Comparison of ENCODE assay signal across 1 cellular context in the genomic region with DNA sequence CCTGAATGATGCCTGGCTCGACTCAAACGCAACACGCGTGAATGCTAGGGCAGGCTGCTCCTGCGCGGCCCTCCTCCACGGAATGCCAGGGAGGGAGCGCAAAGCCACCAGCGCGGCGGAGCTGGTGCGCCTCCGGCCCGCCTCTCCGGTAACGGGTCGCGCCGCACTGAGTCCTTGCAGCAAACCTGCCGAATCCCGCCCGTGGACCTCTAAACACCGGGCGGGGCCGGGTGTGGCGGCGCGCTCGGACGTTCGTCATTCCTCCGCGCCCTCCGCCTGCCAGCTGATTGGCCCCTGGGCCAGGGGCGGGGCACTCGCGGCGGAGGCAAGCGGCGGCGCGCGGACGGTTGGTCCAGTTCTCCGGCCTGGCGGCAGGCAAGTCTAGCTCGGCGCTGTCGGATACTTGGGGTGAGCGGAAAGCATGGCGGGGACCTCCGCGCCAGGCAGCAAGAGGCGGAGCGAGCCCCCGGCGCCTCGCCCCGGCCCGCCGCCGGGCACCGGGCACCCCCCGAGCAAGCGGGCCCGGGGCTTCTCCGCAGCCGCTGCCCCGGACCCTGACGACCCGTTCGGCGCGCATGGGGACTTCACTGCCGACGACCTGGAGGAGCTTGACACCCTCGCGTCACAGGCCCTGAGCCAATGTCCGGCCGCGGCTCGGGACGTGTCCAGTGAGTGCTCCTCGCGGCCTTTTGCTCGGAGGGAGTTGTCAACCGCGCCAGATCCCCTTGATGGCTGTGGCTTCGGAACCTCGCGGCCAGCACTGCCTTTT.
TF ChIP-seq lines count a peak whose summit lies in the region.

A gene (plus strand): TSS at position 313 of the 769 bp plus-strand sequence. CDS start 109 bp downstream, at position 422.

TF ChIP-seq in HepG2, 621 proteins besides CTCF, POLR2A, EP300 and RAD21 (continued from another document and continues in another):
- TF ChIP-seq, protein P1, sequence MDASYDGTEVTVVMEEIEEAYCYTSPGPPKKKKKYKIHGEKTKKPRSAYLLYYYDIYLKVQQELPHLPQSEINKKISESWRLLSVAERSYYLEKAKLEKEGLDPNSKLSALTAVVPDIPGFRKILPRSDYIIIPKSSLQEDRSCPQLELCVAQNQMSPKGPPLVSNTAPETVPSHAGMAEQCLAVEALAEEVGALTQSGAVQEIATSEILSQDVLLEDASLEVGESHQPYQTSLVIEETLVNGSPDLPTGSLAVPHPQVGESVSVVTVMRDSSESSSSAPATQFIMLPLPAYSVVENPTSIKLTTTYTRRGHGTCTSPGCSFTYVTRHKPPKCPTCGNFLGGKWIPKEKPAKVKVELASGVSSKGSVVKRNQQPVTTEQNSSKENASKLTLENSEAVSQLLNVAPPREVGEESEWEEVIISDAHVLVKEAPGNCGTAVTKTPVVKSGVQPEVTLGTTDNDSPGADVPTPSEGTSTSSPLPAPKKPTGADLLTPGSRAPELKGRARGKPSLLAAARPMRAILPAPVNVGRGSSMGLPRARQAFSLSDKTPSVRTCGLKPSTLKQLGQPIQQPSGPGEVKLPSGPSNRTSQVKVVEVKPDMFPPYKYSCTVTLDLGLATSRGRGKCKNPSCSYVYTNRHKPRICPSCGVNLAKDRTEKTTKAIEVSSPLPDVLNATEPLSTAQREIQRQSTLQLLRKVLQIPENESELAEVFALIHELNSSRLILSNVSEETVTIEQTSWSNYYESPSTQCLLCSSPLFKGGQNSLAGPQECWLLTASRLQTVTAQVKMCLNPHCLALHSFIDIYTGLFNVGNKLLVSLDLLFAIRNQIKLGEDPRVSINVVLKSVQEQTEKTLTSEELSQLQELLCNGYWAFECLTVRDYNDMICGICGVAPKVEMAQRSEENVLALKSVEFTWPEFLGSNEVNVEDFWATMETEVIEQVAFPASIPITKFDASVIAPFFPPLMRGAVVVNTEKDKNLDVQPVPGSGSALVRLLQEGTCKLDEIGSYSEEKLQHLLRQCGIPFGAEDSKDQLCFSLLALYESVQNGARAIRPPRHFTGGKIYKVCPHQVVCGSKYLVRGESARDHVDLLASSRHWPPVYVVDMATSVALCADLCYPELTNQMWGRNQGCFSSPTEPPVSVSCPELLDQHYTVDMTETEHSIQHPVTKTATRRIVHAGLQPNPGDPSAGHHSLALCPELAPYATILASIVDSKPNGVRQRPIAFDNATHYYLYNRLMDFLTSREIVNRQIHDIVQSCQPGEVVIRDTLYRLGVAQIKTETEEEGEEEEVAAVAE (CRISPR knock-in tag; IDR thresholded peaks at IDR 0.05; ENCODE audit: borderline replicate concordance): peak; percentile 75; the same call in 1 of the 2 replicates
- TF ChIP-seq SP2 (CRISPR knock-in tag; IDR thresholded peaks at IDR 0.05) (peak; percentile 74), ZNF577 (CRISPR knock-in tag; IDR thresholded peaks at IDR 0.05; ENCODE audit: borderline replicate concordance, low read depth) (no peak), REPIN1 (CRISPR knock-in tag; IDR thresholded peaks at IDR 0.05; ENCODE audit: borderline replicate concordance, low read depth) (no peak; the same call in 1 of the 2 replicates), ZNF878 (CRISPR knock-in tag; IDR thresholded peaks at IDR 0.05) (0 out of 2 replicates have a peak, but pooled peaks have one; percentile 17), ZNF747 (CRISPR knock-in tag; IDR thresholded peaks at IDR 0.05; ENCODE audit: borderline replicate concordance) (peak; percentile 86), HOXA5 (CRISPR knock-in tag; IDR thresholded peaks at IDR 0.05) (peak; percentile 72; the same call in 1 of the 2 replicates), ZNF749 (CRISPR knock-in tag; IDR thresholded peaks at IDR 0.05; ENCODE audit: borderline replicate concordance) (no peak; the same call in 1 of the 2 replicates), TBX2 (CRISPR knock-in tag; IDR thresholded peaks at IDR 0.05; ENCODE audit: borderline replicate concordance) (peak; percentile 83; the same call in 1 of the 2 replicates), ZNF678 (CRISPR knock-in tag; IDR thresholded peaks at IDR 0.05) (no peak), FOXJ3 (CRISPR knock-in tag; IDR thresholded peaks at IDR 0.05; ENCODE audit: borderline replicate concordance) (no peak), ZNF780A (CRISPR knock-in tag; IDR thresholded peaks at IDR 0.05) (peak; percentile 81; the same call in 1 of the 2 replicates), SIX1 (CRISPR knock-in tag; IDR thresholded peaks at IDR 0.05; ENCODE audit: borderline replicate concordance) (no peak; the same call in 1 of the 2 replicates), ZNF782 (CRISPR knock-in tag; IDR thresholded peaks at IDR 0.05; ENCODE audit: borderline replicate concordance) (no peak), PHF20 (CRISPR knock-in tag; IDR thresholded peaks at IDR 0.05) (peak; percentile 95), PRMT3 (CRISPR knock-in tag; IDR thresholded peaks at IDR 0.05; ENCODE audit: borderline replicate concordance, low read depth) (0 out of 2 replicates have a peak, but pooled peaks have one; percentile 84), IKZF1 (IDR thresholded peaks at IDR 0.05) (no peak), ZNF329 (CRISPR knock-in tag; IDR thresholded peaks at IDR 0.05; ENCODE audit: low read depth) (peak; percentile 82; the same call in 1 of the 2 replicates), AGO1 (IDR thresholded peaks at IDR 0.05; ENCODE audit: low read depth, low read length, poor library complexity, severe bottlenecking) (no peak), MTF1 (CRISPR knock-in tag; IDR thresholded peaks at IDR 0.05) (no peak), CREM (IDR thresholded peaks at IDR 0.05) (peak; percentile 90), CREM (CRISPR knock-in tag; IDR thresholded peaks at IDR 0.05) (peak; percentile 87), NCOA2 (CRISPR knock-in tag; IDR thresholded peaks at IDR 0.05) (no peak), KDM3A (CRISPR knock-in tag; IDR thresholded peaks at IDR 0.05; ENCODE audit: low read depth) (peak; percentile 60; the same call in 1 of the 2 replicates), ZSCAN21 (CRISPR knock-in tag; IDR thresholded peaks at IDR 0.05; ENCODE audit: borderline replicate concordance) (no peak; the same call in 1 of the 2 replicates), IKZF4 (CRISPR knock-in tag; IDR thresholded peaks at IDR 0.05; ENCODE audit: borderline replicate concordance, low read depth, not compliant biosample characterization) (peak; percentile 88), AHR (CRISPR knock-in tag; IDR thresholded peaks at IDR 0.05) (peak; percentile 82), ZZZ3 (CRISPR knock-in tag; IDR thresholded peaks at IDR 0.05; ENCODE audit: borderline replicate concordance) (no peak), CHD4 (IDR thresholded peaks at IDR 0.05; ENCODE audit: borderline replicate concordance, low read length) (no peak), CCDC6 (CRISPR knock-in tag; IDR thresholded peaks at IDR 0.05) (peak; percentile 88; the same call in 1 of the 2 replicates), CC2D1A (CRISPR knock-in tag; IDR thresholded peaks at IDR 0.05) (no peak), FOSL2 (CRISPR knock-in tag; IDR thresholded peaks at IDR 0.05) (peak; percentile 16), SAFB2 (CRISPR knock-in tag; IDR thresholded peaks at IDR 0.05; ENCODE audit: borderline replicate concordance, low read depth) (0 out of 2 replicates have a peak, but pooled peaks have one; percentile 68), ZBTB8A (CRISPR knock-in tag; IDR thresholded peaks at IDR 0.05; ENCODE audit: borderline replicate concordance, low read depth) (no peak), ZNF333 (CRISPR knock-in tag; IDR thresholded peaks at IDR 0.05; ENCODE audit: borderline replicate concordance) (0 out of 2 replicates have a peak, but pooled peaks have one; percentile 69), ZSCAN20 (CRISPR knock-in tag; IDR thresholded peaks at IDR 0.05; ENCODE audit: borderline replicate concordance) (peak; percentile 41; the same call in 1 of the 2 replicates), HCFC1 (IDR thresholded peaks at IDR 0.05; ENCODE audit: low read depth, low read length) (peak; percentile 68), NRL (CRISPR knock-in tag; IDR thresholded peaks at IDR 0.05; ENCODE audit: borderline replicate concordance) (peak; percentile 93; the same call in 1 of the 2 replicates)
- TF ChIP-seq, protein P2, sequence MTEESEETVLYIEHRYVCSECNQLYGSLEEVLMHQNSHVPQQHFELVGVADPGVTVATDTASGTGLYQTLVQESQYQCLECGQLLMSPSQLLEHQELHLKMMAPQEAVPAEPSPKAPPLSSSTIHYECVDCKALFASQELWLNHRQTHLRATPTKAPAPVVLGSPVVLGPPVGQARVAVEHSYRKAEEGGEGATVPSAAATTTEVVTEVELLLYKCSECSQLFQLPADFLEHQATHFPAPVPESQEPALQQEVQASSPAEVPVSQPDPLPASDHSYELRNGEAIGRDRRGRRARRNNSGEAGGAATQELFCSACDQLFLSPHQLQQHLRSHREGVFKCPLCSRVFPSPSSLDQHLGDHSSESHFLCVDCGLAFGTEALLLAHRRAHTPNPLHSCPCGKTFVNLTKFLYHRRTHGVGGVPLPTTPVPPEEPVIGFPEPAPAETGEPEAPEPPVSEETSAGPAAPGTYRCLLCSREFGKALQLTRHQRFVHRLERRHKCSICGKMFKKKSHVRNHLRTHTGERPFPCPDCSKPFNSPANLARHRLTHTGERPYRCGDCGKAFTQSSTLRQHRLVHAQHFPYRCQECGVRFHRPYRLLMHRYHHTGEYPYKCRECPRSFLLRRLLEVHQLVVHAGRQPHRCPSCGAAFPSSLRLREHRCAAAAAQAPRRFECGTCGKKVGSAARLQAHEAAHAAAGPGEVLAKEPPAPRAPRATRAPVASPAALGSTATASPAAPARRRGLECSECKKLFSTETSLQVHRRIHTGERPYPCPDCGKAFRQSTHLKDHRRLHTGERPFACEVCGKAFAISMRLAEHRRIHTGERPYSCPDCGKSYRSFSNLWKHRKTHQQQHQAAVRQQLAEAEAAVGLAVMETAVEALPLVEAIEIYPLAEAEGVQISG (CRISPR knock-in tag; IDR thresholded peaks at IDR 0.05): peak; percentile 89
- TF ChIP-seq, protein P3, sequence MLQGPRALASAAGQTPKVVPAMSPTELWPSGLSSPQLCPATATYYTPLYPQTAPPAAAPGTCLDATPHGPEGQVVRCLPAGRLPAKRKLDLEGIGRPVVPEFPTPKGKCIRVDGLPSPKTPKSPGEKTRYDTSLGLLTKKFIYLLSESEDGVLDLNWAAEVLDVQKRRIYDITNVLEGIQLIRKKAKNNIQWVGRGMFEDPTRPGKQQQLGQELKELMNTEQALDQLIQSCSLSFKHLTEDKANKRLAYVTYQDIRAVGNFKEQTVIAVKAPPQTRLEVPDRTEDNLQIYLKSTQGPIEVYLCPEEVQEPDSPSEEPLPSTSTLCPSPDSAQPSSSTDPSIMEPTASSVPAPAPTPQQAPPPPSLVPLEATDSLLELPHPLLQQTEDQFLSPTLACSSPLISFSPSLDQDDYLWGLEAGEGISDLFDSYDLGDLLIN (CRISPR knock-in tag; IDR thresholded peaks at IDR 0.05; ENCODE audit: borderline replicate concordance): peak; percentile 80; the same call in 1 of the 2 replicates
- TF ChIP-seq, protein P4, sequence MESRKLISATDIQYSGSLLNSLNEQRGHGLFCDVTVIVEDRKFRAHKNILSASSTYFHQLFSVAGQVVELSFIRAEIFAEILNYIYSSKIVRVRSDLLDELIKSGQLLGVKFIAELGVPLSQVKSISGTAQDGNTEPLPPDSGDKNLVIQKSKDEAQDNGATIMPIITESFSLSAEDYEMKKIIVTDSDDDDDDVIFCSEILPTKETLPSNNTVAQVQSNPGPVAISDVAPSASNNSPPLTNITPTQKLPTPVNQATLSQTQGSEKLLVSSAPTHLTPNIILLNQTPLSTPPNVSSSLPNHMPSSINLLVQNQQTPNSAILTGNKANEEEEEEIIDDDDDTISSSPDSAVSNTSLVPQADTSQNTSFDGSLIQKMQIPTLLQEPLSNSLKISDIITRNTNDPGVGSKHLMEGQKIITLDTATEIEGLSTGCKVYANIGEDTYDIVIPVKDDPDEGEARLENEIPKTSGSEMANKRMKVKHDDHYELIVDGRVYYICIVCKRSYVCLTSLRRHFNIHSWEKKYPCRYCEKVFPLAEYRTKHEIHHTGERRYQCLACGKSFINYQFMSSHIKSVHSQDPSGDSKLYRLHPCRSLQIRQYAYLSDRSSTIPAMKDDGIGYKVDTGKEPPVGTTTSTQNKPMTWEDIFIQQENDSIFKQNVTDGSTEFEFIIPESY (CRISPR knock-in tag; IDR thresholded peaks at IDR 0.05): peak; percentile 30; the same call in 1 of the 2 replicates
- TF ChIP-seq, protein P5, sequence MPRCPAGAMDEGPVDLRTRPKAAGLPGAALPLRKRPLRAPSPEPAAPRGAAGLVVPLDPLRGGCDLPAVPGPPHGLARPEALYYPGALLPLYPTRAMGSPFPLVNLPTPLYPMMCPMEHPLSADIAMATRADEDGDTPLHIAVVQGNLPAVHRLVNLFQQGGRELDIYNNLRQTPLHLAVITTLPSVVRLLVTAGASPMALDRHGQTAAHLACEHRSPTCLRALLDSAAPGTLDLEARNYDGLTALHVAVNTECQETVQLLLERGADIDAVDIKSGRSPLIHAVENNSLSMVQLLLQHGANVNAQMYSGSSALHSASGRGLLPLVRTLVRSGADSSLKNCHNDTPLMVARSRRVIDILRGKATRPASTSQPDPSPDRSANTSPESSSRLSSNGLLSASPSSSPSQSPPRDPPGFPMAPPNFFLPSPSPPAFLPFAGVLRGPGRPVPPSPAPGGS (CRISPR knock-in tag; IDR thresholded peaks at IDR 0.05): peak; percentile 89; the same call in 1 of the 2 replicates
- TF ChIP-seq, protein P6, sequence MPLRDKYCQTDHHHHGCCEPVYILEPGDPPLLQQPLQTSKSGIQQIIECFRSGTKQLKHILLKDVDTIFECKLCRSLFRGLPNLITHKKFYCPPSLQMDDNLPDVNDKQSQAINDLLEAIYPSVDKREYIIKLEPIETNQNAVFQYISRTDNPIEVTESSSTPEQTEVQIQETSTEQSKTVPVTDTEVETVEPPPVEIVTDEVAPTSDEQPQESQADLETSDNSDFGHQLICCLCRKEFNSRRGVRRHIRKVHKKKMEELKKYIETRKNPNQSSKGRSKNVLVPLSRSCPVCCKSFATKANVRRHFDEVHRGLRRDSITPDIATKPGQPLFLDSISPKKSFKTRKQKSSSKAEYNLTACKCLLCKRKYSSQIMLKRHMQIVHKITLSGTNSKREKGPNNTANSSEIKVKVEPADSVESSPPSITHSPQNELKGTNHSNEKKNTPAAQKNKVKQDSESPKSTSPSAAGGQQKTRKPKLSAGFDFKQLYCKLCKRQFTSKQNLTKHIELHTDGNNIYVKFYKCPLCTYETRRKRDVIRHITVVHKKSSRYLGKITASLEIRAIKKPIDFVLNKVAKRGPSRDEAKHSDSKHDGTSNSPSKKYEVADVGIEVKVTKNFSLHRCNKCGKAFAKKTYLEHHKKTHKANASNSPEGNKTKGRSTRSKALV (CRISPR knock-in tag; IDR thresholded peaks at IDR 0.05): 0 out of 2 replicates have a peak, but pooled peaks have one; percentile 15
- TF ChIP-seq, protein P7, sequence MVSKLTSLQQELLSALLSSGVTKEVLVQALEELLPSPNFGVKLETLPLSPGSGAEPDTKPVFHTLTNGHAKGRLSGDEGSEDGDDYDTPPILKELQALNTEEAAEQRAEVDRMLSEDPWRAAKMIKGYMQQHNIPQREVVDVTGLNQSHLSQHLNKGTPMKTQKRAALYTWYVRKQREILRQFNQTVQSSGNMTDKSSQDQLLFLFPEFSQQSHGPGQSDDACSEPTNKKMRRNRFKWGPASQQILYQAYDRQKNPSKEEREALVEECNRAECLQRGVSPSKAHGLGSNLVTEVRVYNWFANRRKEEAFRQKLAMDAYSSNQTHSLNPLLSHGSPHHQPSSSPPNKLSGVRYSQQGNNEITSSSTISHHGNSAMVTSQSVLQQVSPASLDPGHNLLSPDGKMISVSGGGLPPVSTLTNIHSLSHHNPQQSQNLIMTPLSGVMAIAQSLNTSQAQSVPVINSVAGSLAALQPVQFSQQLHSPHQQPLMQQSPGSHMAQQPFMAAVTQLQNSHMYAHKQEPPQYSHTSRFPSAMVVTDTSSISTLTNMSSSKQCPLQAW (CRISPR knock-in tag; IDR thresholded peaks at IDR 0.05): peak; percentile 5; the same call in 1 of the 2 replicates
